9 cellular contexts compared by ENCODE assay signal in genomic region chr19:9139609-9140158, GRCh38. TPM values are rescaled to one million over a fixed set of nuclear protein-coding genes. Genes with fewer than 3 reads are reported as not detected.
A peak's percentile ranks its signal among the peaks of the same experiment; 100 is the strongest.
DNase-seq lines count a peak whose midpoint lies in the region; ATAC-seq and TF ChIP-seq lines count a peak whose summit lies in the region.
"Had no signal": no experiment of that assay in that cellular context is flagged by ENCODE, and none has a peak within 500 bp of the region (broad histone marks: within the 10 kb centered on the region; RNA-seq: fewer than 3 reads in every experiment).

No MANE protein-coding gene starts in this region.

- H3K27ac ChIP-seq in CD4-positive, alpha-beta T cell (ENCODE audit: low read depth, low read length): peak overlapping the region; percentile 86

- H3K9me3 ChIP-seq in CD4-positive, alpha-beta T cell (ENCODE audit: control insufficient read depth, low read length): peaks cover 3% of the 10 kb centered on the region

- TF ChIP-seq CTCF in CD4-positive, alpha-beta T cell (IDR thresholded peaks at IDR 0.05): no peak
- TF ChIP-seq CTCF in fibroblast of the aortic adventitia (IDR thresholded peaks at IDR 0.05; ENCODE audit: insufficient read depth, low read length): no peak
- no peak for TF ChIP-seq CTCF in retinal pigment epithelial cell (conservative IDR thresholded peaks at IDR 0.05; ENCODE audit: low read depth, low read length)

- H3K27me3 Mint-ChIP-seq in CD4-positive, alpha-beta T cell: peaks cover 5% of the 10 kb centered on the region
- peaks cover 0 to 3% of the 10 kb centered on the region in 2 donors for H3K27me3 Mint-ChIP-seq in T-cell

- peaks cover 44% of the 10 kb centered on the region for H3K4me1 Mint-ChIP-seq in CD4-positive, alpha-beta T cell (ENCODE audit: low read depth)
- peaks cover 36 to 56% (median 47%) of the 10 kb centered on the region in 3 donors for H3K4me1 Mint-ChIP-seq in T-cell

- peaks cover under 1% of the 10 kb centered on the region for H3K9me3 Mint-ChIP-seq in CD4-positive, alpha-beta T cell
- H3K9me3 Mint-ChIP-seq in T-cell: peaks cover 4 to 6% (median 4%) of the 10 kb centered on the region in 3 donors

- peaks cover 43% of the 10 kb centered on the region for H3K36me3 Mint-ChIP-seq in CD4-positive, alpha-beta T cell (ENCODE audit: low read depth)
- H3K36me3 Mint-ChIP-seq in T-cell: peaks cover 21% of the 10 kb centered on the region

- H3K27me3 ChIP-seq in CD4-positive, alpha-beta T cell (ENCODE audit: control insufficient read depth, insufficient read depth, low read length): no peaks in the 10 kb centered on the region
- H3K27me3 ChIP-seq in H7 (ENCODE audit: control insufficient read depth, insufficient read depth, low read length): no peaks in the 10 kb centered on the region

- H3K4me3 ChIP-seq in H7 (ENCODE audit: insufficient read depth, low read depth, low read length) (peak overlapping the region; percentile 92), fibroblast of the aortic adventitia (ENCODE audit: low read depth, low read length) (peak overlapping the region; percentile 91), retinal pigment epithelial cell (ENCODE audit: low read length) (peak overlapping the region; percentile 100)

- CTCF ChIA-PET in CD4-positive, alpha-beta T cell (lab: Charles Lee): no interaction called here
- CTCF ChIA-PET in T-cell (lab: Charles Lee): interaction anchor here in 1 of 2 donors (0.6 kb wide), 1 partner anchor 41 kb away, joined by 6 read pairs; no protein-coding TSS in a partner anchor

- peak overlapping the region; percentile 94 for H3K27ac Mint-ChIP-seq in CD4-positive, alpha-beta T cell
- H3K27ac Mint-ChIP-seq in T-cell: peak overlapping the region; percentile 95 to 98

- H3K36me3 ChIP-seq in H7 (replicated peaks; ENCODE audit: control insufficient read depth, insufficient read depth, low read length): no peaks in the 10 kb centered on the region

- peak; percentile 18 for ATAC-seq in CD4-positive, alpha-beta T cell (ENCODE audit: poor library complexity)
- ATAC-seq in T-cell (replicated peaks in 1 of 4) (peak in 3 of 4 experiments; percentile 6 to 15 (median 15)), HG03095 (IDR thresholded peaks at IDR 0.05; ENCODE audit: unreplicated experiment) (no peak)

- intact Hi-C loops in CD4-positive, alpha-beta T cell (cut with DNase I, micrococcal nuclease): loop anchor here (1.0 to 10.0 kb wide), 11 partner anchors 68 to 888 kb away; partner anchors contain the start of genes ZNF266 (in 2 of the 2), ZNF559 (in 2 of the 2), MBD3L1 (in 1 of the 2) and ZNF121 (in 1 of the 2)

- POLR2A ChIA-PET in CD4-positive, alpha-beta T cell (lab: Charles Lee): interaction anchor here (1.0 kb wide), 1 partner anchor 295 kb away, joined by 3 read pairs; the partner anchor contains the start of gene ZNF266
- POLR2A ChIA-PET in T-cell (lab: Charles Lee): no interaction called here

- no peak for DNase-seq in CD4-positive, alpha-beta T cell
- DNase-seq in H7: no peak
- DNase-seq in T-cell: no peak
- DNase-seq in fibroblast of the aortic adventitia (ENCODE audit: low read depth): peak; percentile 16
- no peak for DNase-seq in retinal pigment epithelial cell (ENCODE audit: low read depth)
- no peak for DNase-seq in hippocampal formation (lab: John Stamatoyannopoulos, UW)
- DNase-seq in SW 1271 (lab: John Stamatoyannopoulos, UW): no peak

- H3K4me3 Mint-ChIP-seq in CD4-positive, alpha-beta T cell: peak overlapping the region; percentile 96
- H3K4me3 Mint-ChIP-seq in T-cell: peak overlapping the region; percentile 97 to 99 (median 99)

RNA-seq across cellular contexts. Expression of gene ZNF317, which starts 0.5 kb away (rescaled TPM):
- 100 to 1,000 TPM; 110 TPM for total RNA-seq in CD4-positive, alpha-beta T cell
- total RNA-seq in H7 (2014; rRNA removed; shearing (Covaris generic)): 19.9 and 26.0 TPM in 2 replicates
- 10 to 100 TPM; 46.8 to 77.9 (median 51.2) TPM for total RNA-seq in T-cell
- 13.6 and 18.9 TPM in 2 replicates for total RNA-seq in fibroblast of the aortic adventitia (ENCODE audit: low replicate concordance)

RNA-seq across cellular contexts. Expression of gene OR7G3, which starts 12.9 kb away (rescaled TPM):
- not detected for total RNA-seq in CD4-positive, alpha-beta T cell
- not detected in 2 replicates for total RNA-seq in H7 (2014; rRNA removed; shearing (Covaris generic))
- total RNA-seq in T-cell (not detected), fibroblast of the aortic adventitia (ENCODE audit: low replicate concordance) (not detected in 2 replicates)
- total RNA-seq: LHCN-M2 had no signal

RNA-seq across cellular contexts. Expression of gene OR7G1, which starts 24.1 kb away (rescaled TPM):
- total RNA-seq in CD4-positive, alpha-beta T cell: not detected
- not detected in 2 replicates for total RNA-seq in H7 (2014; rRNA removed; shearing (Covaris generic))
- total RNA-seq in T-cell: not detected
- total RNA-seq in fibroblast of the aortic adventitia (ENCODE audit: low replicate concordance): not detected in 2 replicates
- total RNA-seq: LHCN-M2 had no signal

RNA-seq across cellular contexts. Expression of gene OR7G2, which starts 32.4 kb away (rescaled TPM):
- total RNA-seq in CD4-positive, alpha-beta T cell: not detected
- not detected in 2 replicates for total RNA-seq in H7 (2014; rRNA removed; shearing (Covaris generic))
- total RNA-seq in T-cell: not detected
- not detected in 2 replicates for total RNA-seq in fibroblast of the aortic adventitia (ENCODE audit: low replicate concordance)
- total RNA-seq: LHCN-M2 had no signal

RNA-seq across cellular contexts. Expression of gene OR7D2, which starts 39.1 kb away (rescaled TPM):
- total RNA-seq in CD4-positive, alpha-beta T cell: not detected
- not detected in 2 replicates for total RNA-seq in H7 (2014; rRNA removed; shearing (Covaris generic))
- total RNA-seq in T-cell: 1 to 10 TPM in 2 of 5 donors, not detected in 3; 1.4 to 1.6 TPM
- total RNA-seq in fibroblast of the aortic adventitia (ENCODE audit: low replicate concordance): not detected in 2 replicates
